Comparison of ENCODE assay signal across 17 cellular contexts in the genomic region with DNA sequence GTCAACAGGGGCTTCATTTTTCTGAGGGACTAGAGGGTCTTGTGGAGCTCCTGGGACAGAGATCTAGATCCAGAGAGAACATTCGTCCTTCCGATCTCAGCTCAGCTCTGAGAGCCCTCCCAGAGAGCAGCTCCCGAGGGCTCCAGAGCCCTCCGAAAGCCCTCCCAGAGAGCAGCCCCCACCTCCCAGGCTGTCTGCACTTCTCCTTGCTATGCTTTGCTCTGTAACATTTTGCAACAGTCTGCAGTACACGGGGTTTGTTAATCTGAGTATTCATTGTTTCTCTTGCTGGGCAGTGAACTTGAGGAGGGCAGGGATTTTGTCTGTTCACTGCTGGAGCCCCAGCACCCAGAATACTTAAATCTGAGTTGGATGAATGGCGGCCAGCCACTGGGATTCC. TPM values are rescaled to one million over a fixed set of nuclear protein-coding genes. Genes with fewer than 3 reads are reported as not detected.
A peak's percentile ranks its signal among the peaks of the same experiment; 100 is the strongest.
DNase-seq lines count a peak whose midpoint lies in the region; ATAC-seq and TF ChIP-seq lines count a peak whose summit lies in the region.
"Had no signal": no experiment of that assay in that cellular context is flagged by ENCODE, and none has a peak within 500 bp of the region (broad histone marks: within the 10 kb centered on the region; RNA-seq: fewer than 3 reads in every experiment).

No MANE protein-coding gene starts in this region.

- H3K27ac ChIP-seq in breast epithelium (peak overlapping the region; percentile 45 to 95), mammary epithelial cell (ENCODE audit: insufficient read depth, low read depth, low read length) (no peak overlapping the region), muscle layer of duodenum (ENCODE audit: low read length) (peak overlapping the region; percentile 20), upper lobe of left lung (peak overlapping the region; percentile 3 to 96 (median 93)), MM.1S (ENCODE audit: low read length) (no peak overlapping the region)

- H4K20me1 ChIP-seq in mammary epithelial cell (ENCODE audit: insufficient read depth, low read length) (no peaks in the 10 kb centered on the region), MM.1S (ENCODE audit: insufficient read depth, low read length) (no peaks in the 10 kb centered on the region)

- no peak overlapping the region for H3K4me3 ChIP-seq in breast epithelium
- H3K4me3 ChIP-seq in mammary epithelial cell (replicated peaks in 1 of 3; ENCODE audit: insufficient read depth in 1 of 3, low read depth in 2 of 3, low read length in 3 of 3) = no peak overlapping the region
- no peak overlapping the region for H3K4me3 ChIP-seq in muscle layer of duodenum (ENCODE audit: low read depth in 1 of 2, low read length in 2 of 2)
- no peak overlapping the region for H3K4me3 ChIP-seq in upper lobe of left lung
- H3K4me3 ChIP-seq in MM.1S (ENCODE audit: low read length) = no peak overlapping the region

- H2AFZ ChIP-seq in mammary epithelial cell (ENCODE audit: low read depth, low read length) (no peak overlapping the region), MM.1S (ENCODE audit: low read length) (no peak overlapping the region)

- intact Hi-C loops in breast epithelium (cut with DNase I; ENCODE audit: low total_unique reads) = no loop called here
- intact Hi-C loops in mammary epithelial cell (cut with micrococcal nuclease) = no loop called here

- no peak for TF ChIP-seq POLR2A in breast epithelium (IDR thresholded peaks at IDR 0.05)
- TF ChIP-seq POLR2A in upper lobe of left lung (IDR thresholded peaks at IDR 0.05) = no peak

- H3K27me3 ChIP-seq in breast epithelium (no peaks in the 10 kb centered on the region), mammary epithelial cell (ENCODE audit: insufficient read depth, low read length) (no peaks in the 10 kb centered on the region), muscle layer of duodenum (ENCODE audit: low read depth, low read length) (no peaks in the 10 kb centered on the region), upper lobe of left lung (no peaks in the 10 kb centered on the region), MM.1S (replicated peaks; ENCODE audit: insufficient read depth, low read length) (no peaks in the 10 kb centered on the region)

- ATAC-seq in activated T-helper 17 cell treated with anti-CD3 and anti-CD28 coated beads, Interleukin-2, amount 50 U/mL, for 72 hours (replicated peaks) = no peak
- ATAC-seq in upper lobe of left lung (ENCODE audit: low FRiP score in 2 of 2) (no peak), GM19351 (IDR thresholded peaks at IDR 0.05; ENCODE audit: unreplicated experiment) (no peak), GM19463 (IDR thresholded peaks at IDR 0.05; ENCODE audit: unreplicated experiment) (no peak)
- ATAC-seq: right cardiac atrium; stimulated activated naive B cell treated with anti-CD40 and anti-IgM and Interleukin-4, amounts not matched to agents 10 μg/mL and 1 μg/mL and 100 μg/mL, for 72 hours had no signal

- no TSS peak for BruUV-seq in mammary epithelial cell (replicated peaks; lab: Mats Ljungman, UMichigan)

- H3K27me3 Mint-ChIP-seq in activated T-helper 17 cell treated with anti-CD3 and anti-CD28 coated beads, Interleukin-2, amount 50 U/mL, for 72 hours = no peaks in the 10 kb centered on the region
- H3K27me3 Mint-ChIP-seq: stimulated activated naive B cell treated with anti-CD40 and anti-IgM and Interleukin-4, amounts not matched to agents 10 μg/mL and 1 μg/mL and 100 μg/mL, for 72 hours had no signal

- DNase-seq in breast epithelium (ENCODE audit: low spot score in 2 of 2) (no peak), mammary epithelial cell (no peak), upper lobe of left lung (no peak), MM.1S (no peak)
- DNase-seq: activated CD4-positive, CD25-positive, alpha-beta regulatory T cell; cortex of kidney; GOT3; hippocampal formation; stimulated activated CD4-positive, alpha-beta T cell treated with anti-CD3 and anti-CD28 coated beads, Interleukin-4, amount 100 ng/mL, for 4 hours; stimulated activated naive B cell treated with anti-CD40 and anti-IgM and Interleukin-4, amounts not matched to agents 10 μg/mL and 1 μg/mL and 100 μg/mL, for 72 hours had no signal

- H3K36me3 ChIP-seq in breast epithelium = no peaks in the 10 kb centered on the region
- H3K36me3 ChIP-seq in mammary epithelial cell (ENCODE audit: insufficient read depth, low read length) = no peaks in the 10 kb centered on the region
- peaks cover 3 to 13% of the 10 kb centered on the region in 2 donors for H3K36me3 ChIP-seq in muscle layer of duodenum (ENCODE audit: control insufficient read depth in 1 of 2, insufficient read depth in 2 of 2, low read length in 2 of 2)
- peaks cover 8 to 22% (median 9%) of the 10 kb centered on the region in 4 donors for H3K36me3 ChIP-seq in upper lobe of left lung
- no peaks in the 10 kb centered on the region for H3K36me3 ChIP-seq in MM.1S (replicated peaks; ENCODE audit: insufficient read depth, low read length)

- H3K79me2 ChIP-seq in mammary epithelial cell (ENCODE audit: insufficient read depth, low read length) (peaks cover 36% of the 10 kb centered on the region), MM.1S (ENCODE audit: low read length) (peaks cover 37% of the 10 kb centered on the region)

- H3K4me3 Mint-ChIP-seq in activated T-helper 17 cell treated with anti-CD3 and anti-CD28 coated beads, Interleukin-2, amount 50 U/mL, for 72 hours = peak overlapping the region; percentile 97

- H3K4me2 ChIP-seq in mammary epithelial cell (ENCODE audit: insufficient read depth, low read depth, low read length) (no peak overlapping the region), MM.1S (ENCODE audit: low read depth, low read length) (no peak overlapping the region)

- CTCF ChIA-PET in mammary epithelial cell (lab: Charles Lee; ENCODE audit: low non-redundant PET) = no interaction called here

- no peaks in the 10 kb centered on the region for H3K9me3 Mint-ChIP-seq in activated T-helper 17 cell treated with anti-CD3 and anti-CD28 coated beads, Interleukin-2, amount 50 U/mL, for 72 hours
- H3K9me3 Mint-ChIP-seq: stimulated activated naive B cell treated with anti-CD40 and anti-IgM and Interleukin-4, amounts not matched to agents 10 μg/mL and 1 μg/mL and 100 μg/mL, for 72 hours had no signal

- H3K4me1 ChIP-seq in breast epithelium (peaks cover 0 to 11% of the 10 kb centered on the region in 2 donors), mammary epithelial cell (ENCODE audit: insufficient read depth, low read length) (peaks cover 19% of the 10 kb centered on the region), muscle layer of duodenum (ENCODE audit: control insufficient read depth in 1 of 2, insufficient read depth in 2 of 2, low read length in 2 of 2) (peaks cover 16 to 49% of the 10 kb centered on the region in 2 donors), upper lobe of left lung (peaks cover 29 to 62% (median 45%) of the 10 kb centered on the region in 4 donors), MM.1S (ENCODE audit: low read length) (peaks cover 7% of the 10 kb centered on the region; the same call in 1 of the 2 replicates)

- peaks cover 17% of the 10 kb centered on the region for H3F3A ChIP-seq in MM.1S (ENCODE audit: insufficient read depth, low read length)

- in situ Hi-C loops in mammary epithelial cell (cut with MboI; ENCODE audit: low sequenced_read_pairs in 2 of 2) = no loop called here

- H3K27ac Mint-ChIP-seq in activated T-helper 17 cell treated with anti-CD3 and anti-CD28 coated beads, Interleukin-2, amount 50 U/mL, for 72 hours = peak overlapping the region; percentile 97

- H3K9me3 ChIP-seq in breast epithelium (no peaks in the 10 kb centered on the region), mammary epithelial cell (replicated peaks; ENCODE audit: insufficient read depth, low read length) (no peaks in the 10 kb centered on the region), muscle layer of duodenum (ENCODE audit: control insufficient read depth in 1 of 2, low read length in 2 of 2) (no peaks in the 10 kb centered on the region), upper lobe of left lung (no peaks in the 10 kb centered on the region), MM.1S (replicated peaks; ENCODE audit: insufficient read depth, low read length) (no peaks in the 10 kb centered on the region)

- TF ChIP-seq EP300 in upper lobe of left lung (IDR thresholded peaks at IDR 0.05) = no peak

- no peak for TF ChIP-seq CTCF in breast epithelium (IDR thresholded peaks at IDR 0.05)
- no peak for TF ChIP-seq CTCF in mammary epithelial cell (conservative IDR thresholded peaks at IDR 0.05 in 1 of 2, IDR thresholded peaks at IDR 0.05 in 1 of 2; ENCODE audit: extremely low read depth in 1 of 2, insufficient read depth in 1 of 2, low read depth in 1 of 2, low read length in 2 of 2)
- TF ChIP-seq CTCF in upper lobe of left lung (IDR thresholded peaks at IDR 0.05) = no peak
- TF ChIP-seq CTCF in MM.1S (IDR thresholded peaks at IDR 0.05; ENCODE audit: low read length) = no peak

- peaks cover 20% of the 10 kb centered on the region for H3K36me3 Mint-ChIP-seq in activated T-helper 17 cell treated with anti-CD3 and anti-CD28 coated beads, Interleukin-2, amount 50 U/mL, for 72 hours (ENCODE audit: low read depth)

- WGBS in mammary epithelial cell (ENCODE audit: low coverage, missing lambda C conversion rate) = 79% methylated on average over 6 of the region's 6 CpGs
- 80 to 81% methylated on average over 3 to 6 of the region's 6 CpGs for WGBS in upper lobe of left lung, 2 donors

- H3K9me2 ChIP-seq in MM.1S (replicated peaks; ENCODE audit: insufficient read depth, low read length) = no peaks in the 10 kb centered on the region

- dilution Hi-C loops in mammary epithelial cell (cut with HindIII; ENCODE audit: low sequenced_read_pairs) = no loop called here

- H3K9ac ChIP-seq in mammary epithelial cell (ENCODE audit: insufficient read depth, low read length) = no peak overlapping the region
- no peak overlapping the region for H3K9ac ChIP-seq in MM.1S (ENCODE audit: low read length)

- H3K4me1 Mint-ChIP-seq in activated T-helper 17 cell treated with anti-CD3 and anti-CD28 coated beads, Interleukin-2, amount 50 U/mL, for 72 hours = peaks cover 5% of the 10 kb centered on the region

RNA-seq across cellular contexts. Expression of gene GGA1, which starts 2.6 kb away (rescaled TPM):
- total RNA-seq in breast epithelium (10 to 100 TPM; 36.6 to 63.9 (median 54.7) TPM), mammary epithelial cell (10 to 100 TPM; 33.8 to 60.2 TPM), upper lobe of left lung (100 to 1,000 TPM in 2 of 6 donors, 10 to 100 TPM in 4; 52.4 to 226 (median 68.3) TPM)
- 26.7 TPM for polyA plus RNA-seq in mammary epithelial cell
- polyA minus RNA-seq in mammary epithelial cell = 56.2 TPM
- 10 to 100 TPM; 69.3 to 79.8 TPM for total RNA-seq in activated T-helper 17 cell treated with anti-CD3 and anti-CD28 coated beads, Interleukin-2, amount 50 U/mL, for 72 hours

RNA-seq across cellular contexts. Expression of gene SH3BP1, which starts 28.3 kb away (rescaled TPM):
- total RNA-seq in breast epithelium (1 to 10 TPM; 3.8 to 8.8 (median 7.3) TPM), mammary epithelial cell (10 to 100 TPM; 28.2 to 65.9 TPM), upper lobe of left lung (10 to 100 TPM; 11.4 to 58.7 (median 31.1) TPM)
- polyA plus RNA-seq in mammary epithelial cell = 43.7 TPM
- polyA minus RNA-seq in mammary epithelial cell = 77.9 TPM
- 100 to 1,000 TPM; 118 to 132 TPM for total RNA-seq in activated T-helper 17 cell treated with anti-CD3 and anti-CD28 coated beads, Interleukin-2, amount 50 U/mL, for 72 hours

RNA-seq across cellular contexts. Expression of gene LGALS2, which starts 31.3 kb away (rescaled TPM):
- total RNA-seq in breast epithelium = under 1 TPM in 2 of 3 donors, not detected in 1; 0.80 to 0.88 TPM
- total RNA-seq in mammary epithelial cell = not detected
- polyA plus RNA-seq in mammary epithelial cell = not detected
- polyA minus RNA-seq in mammary epithelial cell = not detected
- not detected for total RNA-seq in activated T-helper 17 cell treated with anti-CD3 and anti-CD28 coated beads, Interleukin-2, amount 50 U/mL, for 72 hours
- 1 to 10 TPM in 3 of 6 donors, not detected in 3; 1.4 to 4.2 (median 2.0) TPM for total RNA-seq in upper lobe of left lung
- total RNA-seq: NCI-H460 had no signal
- polyA plus RNA-seq: AG04450, right cardiac atrium had no signal

RNA-seq across cellular contexts. Expression of gene PDXP, which starts 47.3 kb away (rescaled TPM):
- total RNA-seq in breast epithelium = 1 to 10 TPM; 4.2 to 6.9 (median 4.2) TPM
- total RNA-seq in mammary epithelial cell = 1 to 10 TPM; 5.8 to 6.9 TPM
- polyA plus RNA-seq in mammary epithelial cell = 19.4 TPM
- polyA minus RNA-seq in mammary epithelial cell = 10.4 TPM
- 10 to 100 TPM; 38.0 to 43.2 TPM for total RNA-seq in activated T-helper 17 cell treated with anti-CD3 and anti-CD28 coated beads, Interleukin-2, amount 50 U/mL, for 72 hours
- 10 to 100 TPM in 1 of 6 donors, 1 to 10 TPM in 5; 2.1 to 11.1 (median 8.7) TPM for total RNA-seq in upper lobe of left lung

RNA-seq across cellular contexts. Expression of gene CDC42EP1, which starts 50.9 kb away (rescaled TPM):
- total RNA-seq in breast epithelium = 10 to 100 TPM; 13.8 to 43.0 (median 29.8) TPM
- total RNA-seq in mammary epithelial cell = 10 to 100 TPM; 17.5 to 98.4 TPM
- 12.7 TPM for polyA plus RNA-seq in mammary epithelial cell
- 32.2 TPM for polyA minus RNA-seq in mammary epithelial cell
- total RNA-seq in activated T-helper 17 cell treated with anti-CD3 and anti-CD28 coated beads, Interleukin-2, amount 50 U/mL, for 72 hours = 1 to 10 TPM; 1.0 to 2.3 TPM
- 10 to 100 TPM; 38.8 to 81.7 (median 67.5) TPM for total RNA-seq in upper lobe of left lung

Comparison
In these comparisons a context has a peak if more than half of its experiments do, and no peak if none do; other contexts are left out.
1. H3K27ac ChIP-seq: peak in breast epithelium (2 of 2), muscle layer of duodenum (single experiment) and upper lobe of left lung (4 of 4); none in mammary epithelial cell (single experiment) and MM.1S (single experiment).